1 cellular context compared by ENCODE assay signal in the genomic region with DNA sequence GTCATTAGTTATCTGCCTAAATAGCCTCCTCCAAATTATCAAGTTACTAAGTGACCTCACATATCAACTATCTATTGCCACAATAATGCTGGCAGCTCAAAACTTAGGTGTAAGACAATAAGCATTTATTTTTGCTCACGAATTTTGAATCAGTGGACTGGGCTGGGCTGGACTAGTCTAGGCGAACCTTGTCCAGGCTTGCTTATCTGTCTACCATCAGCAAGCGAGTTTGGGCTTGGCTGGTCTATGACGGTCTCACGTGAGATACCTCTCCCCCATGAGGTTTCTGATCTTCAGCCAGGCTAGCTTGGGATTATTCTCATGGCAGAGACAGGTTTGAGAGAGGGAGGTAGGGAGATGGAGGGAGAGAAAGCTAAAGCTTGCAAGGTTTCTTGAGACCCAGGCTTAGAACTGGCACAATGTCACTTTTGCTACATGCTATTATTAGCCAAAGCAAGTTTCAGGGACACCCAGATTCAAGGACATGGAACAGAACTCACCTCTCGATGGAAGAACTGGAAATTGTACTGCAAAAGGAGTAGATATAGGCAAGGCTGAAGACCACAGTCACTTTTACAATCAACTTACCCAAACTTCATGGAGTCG.
TF ChIP-seq lines count a peak whose summit lies in the region.

No MANE protein-coding gene starts in this region.

TF ChIP-seq in H1, 55 proteins besides CTCF, POLR2A, EP300 and RAD21:
- no peak for TF ChIP-seq PHF8 (conservative IDR thresholded peaks at IDR 0.05; ENCODE audit: low read depth, low read length)
- no peak for TF ChIP-seq EGR1 (IDR thresholded peaks at IDR 0.05; ENCODE audit: borderline replicate concordance, low read depth, low read length)
- TF ChIP-seq ZNF274 (IDR thresholded peaks at IDR 0.05; ENCODE audit: borderline replicate concordance, extremely low read depth, low read length), result no peak
- TF ChIP-seq, protein P1, sequence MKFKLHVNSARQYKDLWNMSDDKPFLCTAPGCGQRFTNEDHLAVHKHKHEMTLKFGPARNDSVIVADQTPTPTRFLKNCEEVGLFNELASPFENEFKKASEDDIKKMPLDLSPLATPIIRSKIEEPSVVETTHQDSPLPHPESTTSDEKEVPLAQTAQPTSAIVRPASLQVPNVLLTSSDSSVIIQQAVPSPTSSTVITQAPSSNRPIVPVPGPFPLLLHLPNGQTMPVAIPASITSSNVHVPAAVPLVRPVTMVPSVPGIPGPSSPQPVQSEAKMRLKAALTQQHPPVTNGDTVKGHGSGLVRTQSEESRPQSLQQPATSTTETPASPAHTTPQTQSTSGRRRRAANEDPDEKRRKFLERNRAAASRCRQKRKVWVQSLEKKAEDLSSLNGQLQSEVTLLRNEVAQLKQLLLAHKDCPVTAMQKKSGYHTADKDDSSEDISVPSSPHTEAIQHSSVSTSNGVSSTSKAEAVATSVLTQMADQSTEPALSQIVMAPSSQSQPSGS (IDR thresholded peaks at IDR 0.05; ENCODE audit: low read length), result no peak
- no peak for TF ChIP-seq SIN3A (conservative IDR thresholded peaks at IDR 0.05 in 1 of 2, IDR thresholded peaks at IDR 0.05 in 1 of 2; ENCODE audit: low read depth in 1 of 2, low read length in 2 of 2)
- no peak for TF ChIP-seq JUN (IDR thresholded peaks at IDR 0.05; ENCODE audit: low read depth, low read length)
- no peak for TF ChIP-seq HDAC6 (IDR thresholded peaks at IDR 0.05; ENCODE audit: low read depth, low read length)
- no peak for TF ChIP-seq TBP (IDR thresholded peaks at IDR 0.05; ENCODE audit: low read depth, low read length)
- TF ChIP-seq SP2 (IDR thresholded peaks at IDR 0.05; ENCODE audit: low read length), result no peak
- TF ChIP-seq BACH1 (IDR thresholded peaks at IDR 0.05; ENCODE audit: low read length), result no peak
- no peak for TF ChIP-seq CHD1 (IDR thresholded peaks at IDR 0.05; ENCODE audit: low read depth, low read length)
- no peak for TF ChIP-seq HDAC2 (IDR thresholded peaks at IDR 0.05; ENCODE audit: borderline replicate concordance in 1 of 2, low read depth in 2 of 2, low read length in 2 of 2)
- no peak for TF ChIP-seq POU5F1 (IDR thresholded peaks at IDR 0.05; ENCODE audit: low read depth, low read length)
- TF ChIP-seq BRCA1 (IDR thresholded peaks at IDR 0.05; ENCODE audit: low read depth, low read length), result no peak
- no peak for TF ChIP-seq SAP30 (IDR thresholded peaks at IDR 0.05; ENCODE audit: insufficient read depth, insufficient replicate concordance, low read length)
- no peak for TF ChIP-seq RXRA (IDR thresholded peaks at IDR 0.05; ENCODE audit: insufficient read depth, low read depth, low read length)
- no peak for TF ChIP-seq TAF1 (IDR thresholded peaks at IDR 0.05; ENCODE audit: low read depth, low read length)
- TF ChIP-seq MAFK (IDR thresholded peaks at IDR 0.05; ENCODE audit: low read depth, low read length), result no peak
TF ChIP-seq in H1: peak in this region for 0.
